ENCODE assay signal across 16 cellular contexts in the genomic region with DNA sequence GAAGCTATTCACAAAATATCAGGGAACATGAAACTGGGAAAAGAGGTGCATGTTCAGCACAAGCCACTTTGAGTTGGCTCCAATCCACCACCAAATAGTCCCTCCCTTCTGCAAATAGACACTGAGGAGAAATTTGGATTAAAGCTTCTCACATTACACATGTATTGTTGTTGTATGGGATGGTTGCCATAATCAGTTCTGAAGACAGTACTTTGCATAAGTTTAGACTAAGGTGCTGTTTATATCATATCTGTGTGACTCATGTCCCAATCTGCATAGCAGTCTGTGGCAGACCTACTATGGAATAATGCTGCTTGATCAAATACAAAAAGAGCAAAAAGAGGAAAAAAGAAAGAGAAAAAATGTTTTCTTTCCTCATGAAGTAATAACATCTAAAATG.
DNase-seq lines count a peak whose midpoint lies in the region; ATAC-seq and TF ChIP-seq lines count a peak whose summit lies in the region.
"Had no signal": no experiment of that assay in that cellular context is flagged by ENCODE, and none has a peak within 500 bp of the region (broad histone marks: within the 10 kb centered on the region; RNA-seq: fewer than 3 reads in every experiment).

No MANE protein-coding gene starts in this region.

- TF ChIP-seq CTCF in A673 (conservative IDR thresholded peaks at IDR 0.05; ENCODE audit: low read depth, low read length) (no peak), IMR-90 (conservative IDR thresholded peaks at IDR 0.05; ENCODE audit: low read depth, low read length) (no peak), fibroblast of the aortic adventitia (IDR thresholded peaks at IDR 0.05; ENCODE audit: insufficient read depth, low read length) (no peak)

- H2AK9ac ChIP-seq in IMR-90 (replicated peaks; ENCODE audit: low read depth, low read length, poor library complexity): no peak overlapping the region

- dilution Hi-C loops in IMR-90 (cut with HindIII; ENCODE audit: low sequenced_read_pairs, unreplicated experiment): no loop called here

- H3K4ac ChIP-seq in IMR-90 (ENCODE audit: low read depth, low read length): no peak overlapping the region

- DNase-seq in A673 (ENCODE audit: low spot score) (peak; percentile 53), IMR-90 (peak; percentile 62), NCI-H748 treated with DMSO at 0.1 percent for 48 hours (lab: John Stamatoyannopoulos, UW) (peak; percentile 4), fibroblast of the aortic adventitia (ENCODE audit: low read depth) (peak; percentile 40), cerebellum (ENCODE audit: low spot score) (no peak)
- DNase-seq in activated naive CD4-positive, alpha-beta T cell (lab: John Stamatoyannopoulos, UW): no peak
- DNase-seq: CD8-positive, alpha-beta memory T cell; DMS 273 treated with DMSO at 0.1 percent for 48 hours; MG63; NCI-H187; NCI-H2171; NCI-H510A treated with DMSO at 0.1 percent for 48 hours had no signal

- H3K9me3 ChIP-seq in A673 (ENCODE audit: low read depth, low read length, poor library complexity, severe bottlenecking) (no peaks in the 10 kb centered on the region), IMR-90 (ENCODE audit: control insufficient read depth, insufficient read depth, low read length) (no peaks in the 10 kb centered on the region)
- H3K9me3 ChIP-seq: BLaER1, MG63 had no signal

- H3K14ac ChIP-seq in IMR-90 (replicated peaks; ENCODE audit: low read depth, low read length): no peak overlapping the region

- no peak overlapping the region for H2AFZ ChIP-seq in IMR-90 (replicated peaks; ENCODE audit: low read length, poor library complexity)
- H2AFZ ChIP-seq: PC-9 had no signal

- H2BK120ac ChIP-seq in IMR-90 (ENCODE audit: low read depth, low read length): no peak overlapping the region

- in situ Hi-C loops in IMR-90 (cut with MboI; ENCODE audit: low sequenced_read_pairs): no loop called here

- H3K79me1 ChIP-seq in IMR-90 (ENCODE audit: low read depth in 1 of 2, low read length in 2 of 2): no peaks in the 10 kb centered on the region

- CTCF ChIA-PET in A673 (lab: Charles Lee): no interaction called here
- CTCF ChIA-PET in IMR-90 (lab: Yijun Ruan, JAX): interaction anchor here (0.6 kb wide), 2 partner anchors 219 to 295 kb away, joined by 3 read pairs; no protein-coding TSS in a partner anchor

- H2BK15ac ChIP-seq in IMR-90 (ENCODE audit: low read depth, low read length): no peak overlapping the region

- 0 out of 2 replicates have a peak overlapping the region, but pooled peaks have one; percentile 33 for H3K4me2 ChIP-seq in IMR-90 (ENCODE audit: low read depth, low read length)
- H3K4me2 ChIP-seq: BLaER1, PC-9 had no signal

- H3K23ac ChIP-seq in IMR-90 (ENCODE audit: low read depth, low read length): no peak overlapping the region

- no peak overlapping the region for H4K91ac ChIP-seq in IMR-90 (ENCODE audit: insufficient read depth, low read depth, low read length)

- H3K4me3 ChIP-seq in A673 (ENCODE audit: low read depth, low read length, poor library complexity, severe bottlenecking) (no peak overlapping the region), IMR-90 (ENCODE audit: insufficient read depth, low read depth, low read length) (no peak overlapping the region), fibroblast of the aortic adventitia (ENCODE audit: low read depth, low read length) (no peak overlapping the region)
- H3K4me3 ChIP-seq: BLaER1, MG63, PC-9 had no signal

- intact Hi-C loops in A673 (cut with micrococcal nuclease; ENCODE audit: unreplicated experiment): no loop called here
- intact Hi-C loops in IMR-90 (cut with micrococcal nuclease): no loop called here

- no peaks in the 10 kb centered on the region for H4K20me1 ChIP-seq in IMR-90 (ENCODE audit: insufficient read depth, low read length)
- H4K20me1 ChIP-seq: BLaER1 had no signal

- H3K56ac ChIP-seq in IMR-90 (ENCODE audit: extremely low read depth, insufficient read depth, low read length): no peak overlapping the region

- H3K18ac ChIP-seq in IMR-90 (ENCODE audit: low read depth, low read length): no peak overlapping the region

- H3K9me1 ChIP-seq in IMR-90 (ENCODE audit: insufficient read depth, low read length): no peaks in the 10 kb centered on the region

- peak; percentile 69 for ATAC-seq in IMR-90 (ENCODE audit: low read depth)
- no peak for ATAC-seq in HG03457 (IDR thresholded peaks at IDR 0.05; ENCODE audit: unreplicated experiment)
- no peak for ATAC-seq in HG03095 (IDR thresholded peaks at IDR 0.05; ENCODE audit: unreplicated experiment)

- no peak overlapping the region for H4K8ac ChIP-seq in IMR-90 (ENCODE audit: low read depth in 2 of 2, low read length in 2 of 2)

- H2AK5ac ChIP-seq in IMR-90 (ENCODE audit: low read depth, low read length): no peak overlapping the region

- H2BK20ac ChIP-seq in IMR-90 (ENCODE audit: low read depth, low read length): no peak overlapping the region

- H3K36me3 ChIP-seq in A673 (ENCODE audit: insufficient read depth, low read length, poor library complexity, severe bottlenecking): no peaks in the 10 kb centered on the region
- no peaks in the 10 kb centered on the region for H3K36me3 ChIP-seq in IMR-90 (ENCODE audit: control insufficient read depth, insufficient read depth, low read length)
- H3K36me3 ChIP-seq: BLaER1, MG63 had no signal

- no peak for TF ChIP-seq POLR2A in IMR-90 (IDR thresholded peaks at IDR 0.05; ENCODE audit: low read depth, low read length)

- H3K9ac ChIP-seq in IMR-90 (ENCODE audit: low read depth, low read length): no peak overlapping the region
- H3K9ac ChIP-seq: BLaER1 had no signal

- no peak for TF ChIP-seq RAD21 in IMR-90 (IDR thresholded peaks at IDR 0.05; ENCODE audit: low read length)

- H3K4me1 ChIP-seq in A673 (ENCODE audit: insufficient read depth, low read length, poor library complexity, severe bottlenecking) (peaks cover 3% of the 10 kb centered on the region), IMR-90 (ENCODE audit: control insufficient read depth, insufficient read depth, low read length) (peaks cover 5% of the 10 kb centered on the region; the same call in 1 of the 2 replicates)

- H3K27ac ChIP-seq in A673 (ENCODE audit: low read depth, low read length, poor library complexity, severe bottlenecking) (no peak overlapping the region), IMR-90 (ENCODE audit: insufficient read depth, low read length) (no peak overlapping the region)
- H3K27ac ChIP-seq: BLaER1, PC-9 had no signal

- no peak overlapping the region for H4K5ac ChIP-seq in IMR-90 (ENCODE audit: low read depth, low read length)

- no TSS peak for BruUV-seq in A673 (replicated peaks; lab: Mats Ljungman, UMichigan)
- BruUV-seq in IMR-90 (replicated peaks; lab: Mats Ljungman, UMichigan): no TSS peak

- H2BK5ac ChIP-seq in IMR-90 (ENCODE audit: low read depth, low read length, poor library complexity, severe bottlenecking): no peak overlapping the region

- POLR2A ChIA-PET in A673 (lab: Charles Lee; ENCODE audit: low non-redundant PET): no interaction called here
- POLR2A ChIA-PET in IMR-90 (lab: Charles Lee; ENCODE audit: unreplicated experiment): no interaction called here

- H3K27me3 ChIP-seq in A673 (replicated peaks; ENCODE audit: insufficient read depth, low read depth, low read length, poor library complexity): no peaks in the 10 kb centered on the region
- no peaks in the 10 kb centered on the region for H3K27me3 ChIP-seq in IMR-90 (ENCODE audit: control insufficient read depth, insufficient read depth, low read length)
- H3K27me3 ChIP-seq: BLaER1, MG63 had no signal

TF ChIP-seq in IMR-90, 13 proteins besides CTCF, POLR2A, EP300 and RAD21:
- TF ChIP-seq CHD1 (IDR thresholded peaks at IDR 0.05; ENCODE audit: low read depth, low read length) (no peak), RCOR1 (IDR thresholded peaks at IDR 0.05; ENCODE audit: insufficient replicate concordance, low read length) (no peak), MXI1 (IDR thresholded peaks at IDR 0.05; ENCODE audit: borderline replicate concordance, low read depth, low read length) (no peak), BHLHE40 (IDR thresholded peaks at IDR 0.05; ENCODE audit: low read depth, low read length) (no peak), FOS (IDR thresholded peaks at IDR 0.05; ENCODE audit: low read depth, low read length) (no peak), CEBPB (IDR thresholded peaks at IDR 0.05; ENCODE audit: low read depth, low read length) (no peak), NFE2L2 (IDR thresholded peaks at IDR 0.05; ENCODE audit: low read depth, low read length) (no peak), MAZ (IDR thresholded peaks at IDR 0.05; ENCODE audit: borderline replicate concordance, low read depth, low read length) (no peak), SMC3 (IDR thresholded peaks at IDR 0.05; ENCODE audit: low read depth, low read length) (no peak)
- TF ChIP-seq, protein P1, sequence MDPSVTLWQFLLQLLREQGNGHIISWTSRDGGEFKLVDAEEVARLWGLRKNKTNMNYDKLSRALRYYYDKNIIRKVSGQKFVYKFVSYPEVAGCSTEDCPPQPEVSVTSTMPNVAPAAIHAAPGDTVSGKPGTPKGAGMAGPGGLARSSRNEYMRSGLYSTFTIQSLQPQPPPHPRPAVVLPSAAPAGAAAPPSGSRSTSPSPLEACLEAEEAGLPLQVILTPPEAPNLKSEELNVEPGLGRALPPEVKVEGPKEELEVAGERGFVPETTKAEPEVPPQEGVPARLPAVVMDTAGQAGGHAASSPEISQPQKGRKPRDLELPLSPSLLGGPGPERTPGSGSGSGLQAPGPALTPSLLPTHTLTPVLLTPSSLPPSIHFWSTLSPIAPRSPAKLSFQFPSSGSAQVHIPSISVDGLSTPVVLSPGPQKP (IDR thresholded peaks at IDR 0.05; ENCODE audit: borderline replicate concordance, low read depth, low read length): no peak

Comparison
In these comparisons a context has a peak if more than half of its experiments do, and no peak if none do; other contexts are left out.
1. DNase-seq: peak in A673 (single experiment), IMR-90 (single experiment), NCI-H748 treated with DMSO at 0.1 percent for 48 hours (single experiment) and fibroblast of the aortic adventitia (single experiment); none in cerebellum (single experiment) and activated naive CD4-positive, alpha-beta T cell (0 of 4).